Comparison of ENCODE assay signal across 32 cellular contexts in genomic region chr3:74766405-74766804, GRCh38.
"Had no signal": no experiment of that assay in that cellular context is flagged by ENCODE, and none has a peak within 500 bp of the region (broad histone marks: within the 10 kb centered on the region; RNA-seq: fewer than 3 reads in every experiment).

No MANE protein-coding gene starts in this region.

- H3K9me3 ChIP-seq: ovary, psoas muscle, right lobe of liver, suprapubic skin, testis, tibial artery, transverse colon, upper lobe of right lung, uterus had no signal

- H3K79me2 ChIP-seq: parathyroid adenoma had no signal

- H3K4me3 ChIP-seq: ovary, psoas muscle, right lobe of liver, skin epidermis, smooth muscle cell, spleen, suprapubic skin, testis, tibial artery, transverse colon, upper lobe of right lung, uterus had no signal

- DNase-seq: naive thymus-derived CD8-positive, alpha-beta T cell; nephron progenitor cell; occipital lobe; ovary; posterior cingulate gyrus; psoas muscle; right cardiac atrium; right lobe of liver; spleen; stimulated activated CD4-positive, alpha-beta T cell treated with anti-CD3 and anti-CD28 coated beads, Interleukin-12 subunit alpha, Interleukin-12 subunit beta, amount 100 ng/mL, for 4 hours; stimulated activated CD4-positive, alpha-beta T cell treated with anti-CD3 and anti-CD28 coated beads, Interleukin-1b, Interleukin-23, amount 100 ng/mL, for 48 hours; stimulated activated CD4-positive, alpha-beta T cell treated with anti-CD3 and anti-CD28 coated beads, Interleukin-4, amount 100 ng/mL, for 1 hour; stimulated activated CD4-positive, alpha-beta T cell treated with anti-CD3 and anti-CD28 coated beads, Interleukin-4, amount 100 ng/mL, for 4 hours; stimulated activated CD8-positive, alpha-beta memory T cell treated with anti-CD3 and anti-CD28 coated beads, Interleukin-4, amount 100 ng/mL, for 48 hours; stimulated activated naive CD4-positive, alpha-beta T cell; stimulated activated naive CD8-positive, alpha-beta T cell treated with anti-CD3 and anti-CD28 coated beads, Interleukin-15, amount 100 ng/mL, for 72 hours; stimulated activated naive CD8-positive, alpha-beta T cell treated with anti-CD3 and anti-CD28 coated beads, Interleukin-15, Interleukin-2, amounts not matched to agents 100 U/mL and 50 U/mL, for 24 hours; substantia nigra; testis; tibial artery; transverse colon; upper lobe of right lung; uterus had no signal

- H3K9me3 Mint-ChIP-seq: nephron progenitor cell; neural crest cell; stimulated activated naive CD8-positive, alpha-beta T cell treated with anti-CD3 and anti-CD28 coated beads, Interleukin-15, amount 100 ng/mL, for 72 hours; type B pancreatic cell had no signal

- ATAC-seq: naive thymus-derived CD8-positive, alpha-beta T cell; natural killer cell treated with Interleukin-12 subunit alpha and Interleukin-12 subunit beta and Interleukin-15 and Interleukin-18, amount 100 ng/mL, for 72 hours; psoas muscle; right cardiac atrium; right lobe of liver; stimulated activated memory B cell treated with anti-CD40 and anti-IgM and Interleukin-4, amounts not matched to agents 10 μg/mL and 1 μg/mL and 100 μg/mL, for 72 hours; stimulated activated naive CD8-positive, alpha-beta T cell treated with anti-CD3 and anti-CD28 coated beads, Interleukin-15, amount 100 ng/mL, for 72 hours; stimulated activated naive CD8-positive, alpha-beta T cell treated with anti-CD3 and anti-CD28 coated beads, Interleukin-15, Interleukin-2, amounts not matched to agents 100 U/mL and 50 U/mL, for 24 hours; upper lobe of right lung had no signal

- H3K27ac Mint-ChIP-seq: naive thymus-derived CD8-positive, alpha-beta T cell; natural killer cell treated with Interleukin-12 subunit alpha and Interleukin-12 subunit beta and Interleukin-15 and Interleukin-18, amount 100 ng/mL, for 72 hours; nephron progenitor cell; progenitor cell of endocrine pancreas; stimulated activated memory B cell treated with anti-CD40 and anti-IgM and Interleukin-4, amounts not matched to agents 10 μg/mL and 1 μg/mL and 100 μg/mL, for 72 hours; stimulated activated naive CD8-positive, alpha-beta T cell treated with anti-CD3 and anti-CD28 coated beads, Interleukin-15, amount 100 ng/mL, for 72 hours; type B pancreatic cell had no signal

- H3K4me2 ChIP-seq: smooth muscle cell had no signal

- H3K36me3 ChIP-seq: ovary, right lobe of liver, spleen, suprapubic skin, tibial artery, transverse colon, upper lobe of right lung, uterus had no signal

- H2AFZ ChIP-seq: parathyroid adenoma had no signal

- H3K9ac ChIP-seq: parathyroid adenoma had no signal

- H3K4me3 Mint-ChIP-seq: naive thymus-derived CD8-positive, alpha-beta T cell; natural killer cell treated with Interleukin-12 subunit alpha and Interleukin-12 subunit beta and Interleukin-15 and Interleukin-18, amount 100 ng/mL, for 72 hours; nephron progenitor cell; neural crest cell; stimulated activated memory B cell treated with anti-CD40 and anti-IgM and Interleukin-4, amounts not matched to agents 10 μg/mL and 1 μg/mL and 100 μg/mL, for 72 hours; stimulated activated naive CD8-positive, alpha-beta T cell treated with anti-CD3 and anti-CD28 coated beads, Interleukin-15, amount 100 ng/mL, for 72 hours; type B pancreatic cell had no signal

- H3K27me3 Mint-ChIP-seq: naive thymus-derived CD8-positive, alpha-beta T cell; natural killer cell treated with Interleukin-12 subunit alpha and Interleukin-12 subunit beta and Interleukin-15 and Interleukin-18, amount 100 ng/mL, for 72 hours; progenitor cell of endocrine pancreas; stimulated activated memory B cell treated with anti-CD40 and anti-IgM and Interleukin-4, amounts not matched to agents 10 μg/mL and 1 μg/mL and 100 μg/mL, for 72 hours; stimulated activated naive CD8-positive, alpha-beta T cell treated with anti-CD3 and anti-CD28 coated beads, Interleukin-15, amount 100 ng/mL, for 72 hours; type B pancreatic cell had no signal

- H3K4me1 ChIP-seq: parathyroid adenoma, psoas muscle, right lobe of liver, spleen, suprapubic skin, testis, tibial artery, transverse colon, upper lobe of right lung, uterus had no signal

- H3K36me3 Mint-ChIP-seq: naive thymus-derived CD8-positive, alpha-beta T cell; natural killer cell treated with Interleukin-12 subunit alpha and Interleukin-12 subunit beta and Interleukin-15 and Interleukin-18, amount 100 ng/mL, for 72 hours; stimulated activated memory B cell treated with anti-CD40 and anti-IgM and Interleukin-4, amounts not matched to agents 10 μg/mL and 1 μg/mL and 100 μg/mL, for 72 hours; type B pancreatic cell had no signal

- H3K27ac ChIP-seq: ovary, parathyroid adenoma, psoas muscle, right lobe of liver, skin epidermis, spleen, suprapubic skin, testis, tibial artery, transverse colon, upper lobe of right lung, uterus had no signal

- H3K4me1 Mint-ChIP-seq: naive thymus-derived CD8-positive, alpha-beta T cell; nephron progenitor cell; neural crest cell; stimulated activated memory B cell treated with anti-CD40 and anti-IgM and Interleukin-4, amounts not matched to agents 10 μg/mL and 1 μg/mL and 100 μg/mL, for 72 hours; stimulated activated naive CD8-positive, alpha-beta T cell treated with anti-CD3 and anti-CD28 coated beads, Interleukin-15, amount 100 ng/mL, for 72 hours had no signal

- H3K27me3 ChIP-seq: ovary, right lobe of liver, spleen, suprapubic skin, testis, tibial artery, transverse colon, upper lobe of right lung, uterus had no signal
